Comparison of ENCODE assay signal across 25 cellular contexts in genomic region chr12:108712925-108713203, GRCh38. TPM values are rescaled to one million over a fixed set of nuclear protein-coding genes. Genes with fewer than 3 reads are reported as not detected.
DNase-seq lines count a peak whose midpoint lies in the region; ATAC-seq and TF ChIP-seq lines count a peak whose summit lies in the region.
"Had no signal": no experiment of that assay in that cellular context is flagged by ENCODE, and none has a peak within 500 bp of the region (broad histone marks: within the 10 kb centered on the region; RNA-seq: fewer than 3 reads in every experiment).

No MANE protein-coding gene starts in this region.

- TF ChIP-seq CTCF in heart right ventricle (IDR thresholded peaks at IDR 0.05) = no peak
- TF ChIP-seq CTCF in dorsolateral prefrontal cortex (IDR thresholded peaks at IDR 0.05 in 54 of 56, conservative IDR thresholded peaks at IDR 0.05 in 2 of 56; ENCODE audit: low read depth in 1 of 56, partially characterized antibody in 56 of 56) = no peak

- WGBS in heart right ventricle, 2 donors = 10 to 13% methylated on average over 2 of the region's 2 CpGs
- 14% methylated on average over 2 of the region's 2 CpGs for WGBS in right cardiac atrium

- H3K36me3 Mint-ChIP-seq in naive B cell = peaks cover 8 to 10% of the 10 kb centered on the region in 2 donors
- H3K36me3 Mint-ChIP-seq in activated CD4-positive, alpha-beta T cell treated with anti-CD3 and anti-CD28 coated beads, Interleukin-2, amount 10 ng/mL, durations not matched to agents 24 days and 14 days (ENCODE audit: low read depth) = peaks cover 6% of the 10 kb centered on the region

- H3K27me3 Mint-ChIP-seq in naive B cell = no peaks in the 10 kb centered on the region
- no peaks in the 10 kb centered on the region for H3K27me3 Mint-ChIP-seq in activated CD4-positive, alpha-beta T cell treated with anti-CD3 and anti-CD28 coated beads, Interleukin-2, amount 10 ng/mL, durations not matched to agents 24 days and 14 days
- H3K27me3 Mint-ChIP-seq: activated CD8-positive, alpha-beta T cell treated with anti-CD3 and anti-CD28 coated beads for 36 hours; activated naive CD8-positive, alpha-beta T cell treated with anti-CD3 and anti-CD28 coated beads, Interleukin-2, amount 50 U/mL, for 24 hours had no signal

- H3K4me3 Mint-ChIP-seq in naive B cell = peak overlapping the region in 5 of 8 donors; percentile 70 to 88 (median 77)
- no peak overlapping the region for H3K4me3 Mint-ChIP-seq in activated CD4-positive, alpha-beta T cell treated with anti-CD3 and anti-CD28 coated beads, Interleukin-2, amount 10 ng/mL, durations not matched to agents 24 days and 14 days
- H3K4me3 Mint-ChIP-seq: activated CD8-positive, alpha-beta T cell treated with anti-CD3 and anti-CD28 coated beads for 36 hours; activated naive CD8-positive, alpha-beta T cell treated with anti-CD3 and anti-CD28 coated beads, Interleukin-2, amount 50 U/mL, for 24 hours; neural crest cell had no signal

- ATAC-seq in heart right ventricle (no peak), right cardiac atrium (no peak), naive B cell (ENCODE audit: low read depth in 2 of 2) (no peak)
- ATAC-seq: activated CD8-positive, alpha-beta T cell treated with anti-CD3 and anti-CD28 coated beads for 36 hours; activated naive CD8-positive, alpha-beta T cell treated with anti-CD3 and anti-CD28 coated beads, Interleukin-2, amount 50 U/mL, for 24 hours; body of pancreas; foreskin keratinocyte; PC-3; stimulated activated naive CD8-positive, alpha-beta T cell treated with anti-CD3 and anti-CD28 coated beads, Interleukin-15, Interleukin-2, amounts not matched to agents 100 U/mL and 50 U/mL, for 24 hours had no signal

- H3K27ac ChIP-seq in heart right ventricle = peak overlapping the region in 6 of 10 donors; percentile 37 to 78 (median 52)
- H3K27ac ChIP-seq in right cardiac atrium (ENCODE audit: low read length) = no peak overlapping the region
- H3K27ac ChIP-seq in dorsolateral prefrontal cortex = peak overlapping the region in 4 of 59 donors; percentile 1 to 46 (median 29)
- H3K27ac ChIP-seq: foreskin keratinocyte had no signal

- no peaks in the 10 kb centered on the region for H3K9me3 ChIP-seq in heart right ventricle
- H3K9me3 ChIP-seq in right cardiac atrium (ENCODE audit: control insufficient read depth, low read length) = no peaks in the 10 kb centered on the region
- H3K9me3 ChIP-seq in adipocyte (ENCODE audit: control insufficient read depth, low read length) = no peaks in the 10 kb centered on the region
- H3K9me3 ChIP-seq: body of pancreas, tibial artery had no signal

- H3K36me3 ChIP-seq in heart right ventricle = peaks cover 0 to 17% (median 0%) of the 10 kb centered on the region in 9 donors
- H3K36me3 ChIP-seq in adipocyte (ENCODE audit: control insufficient read depth, insufficient read depth, low read length, severe bottlenecking) = peaks cover 14% of the 10 kb centered on the region

- intact Hi-C loops in heart right ventricle (cut with DNase I) = no loop called here
- intact Hi-C loops in right cardiac atrium (cut with DNase I) = no loop called here
- intact Hi-C loops in dorsolateral prefrontal cortex (cut with DNase I) = no loop called here
- intact Hi-C loops in activated CD4-positive, alpha-beta T cell treated with anti-CD3 and anti-CD28 coated beads, Interleukin-2, amount 10 ng/mL, durations not matched to agents 24 days and 14 days (cut with micrococcal nuclease) = no loop called here

- H3K4me1 Mint-ChIP-seq in naive B cell = peaks cover 39 to 58% (median 55%) of the 10 kb centered on the region in 3 donors
- H3K4me1 Mint-ChIP-seq in activated CD4-positive, alpha-beta T cell treated with anti-CD3 and anti-CD28 coated beads, Interleukin-2, amount 10 ng/mL, durations not matched to agents 24 days and 14 days = peaks cover 8% of the 10 kb centered on the region

- peak overlapping the region in 2 of 6 donors; percentile 54 to 57 for H3K27ac Mint-ChIP-seq in naive B cell
- H3K27ac Mint-ChIP-seq in activated CD4-positive, alpha-beta T cell treated with anti-CD3 and anti-CD28 coated beads, Interleukin-2, amount 10 ng/mL, durations not matched to agents 24 days and 14 days = no peak overlapping the region
- H3K27ac Mint-ChIP-seq: activated CD8-positive, alpha-beta T cell treated with anti-CD3 and anti-CD28 coated beads for 36 hours; activated naive CD8-positive, alpha-beta T cell treated with anti-CD3 and anti-CD28 coated beads, Interleukin-2, amount 50 U/mL, for 24 hours had no signal

- H3K4me1 ChIP-seq in heart right ventricle = peaks cover 0 to 91% (median 68%) of the 10 kb centered on the region in 9 donors
- H3K4me1 ChIP-seq in right cardiac atrium (ENCODE audit: control insufficient read depth, insufficient read depth, low read length) = peaks cover 16% of the 10 kb centered on the region
- H3K4me1 ChIP-seq in adipocyte (ENCODE audit: control insufficient read depth, insufficient read depth, low read length) = peaks cover 33% of the 10 kb centered on the region

- H3K9ac ChIP-seq in adipocyte (ENCODE audit: low read length) = peak overlapping the region; percentile 33

- DNase-seq in heart right ventricle (no peak), right cardiac atrium (no peak), adipocyte (ENCODE audit: low read depth) (peak; percentile 39), naive B cell (no peak), dorsolateral prefrontal cortex (no peak), RPMI8226 (no peak), NK-92 (lab: John Stamatoyannopoulos, UW; ENCODE audit: unreplicated experiment) (no peak)
- no peak for DNase-seq in activated CD4-positive, alpha-beta T cell treated with anti-CD3 and anti-CD28 coated beads, Interleukin-2, amount 10 ng/mL, durations not matched to agents 24 days and 14 days
- DNase-seq: activated CD8-positive, alpha-beta T cell treated with anti-CD3 and anti-CD28 coated beads for 36 hours; activated effector memory CD4-positive, alpha-beta T cell treated with anti-CD3 and anti-CD28 coated beads, Interleukin-2, amount 50 U/mL, for 16 hours; activated naive CD8-positive, alpha-beta T cell treated with anti-CD3 and anti-CD28 coated beads, Interleukin-2, amount 50 U/mL, for 24 hours; activated T-cell treated with anti-CD3 and anti-CD28 coated beads for 4 hours; body of pancreas; effector CD4-positive, alpha-beta T cell; foreskin keratinocyte; HCEC 1CT; hypothalamus; NCI-H1417; NCI-H2107; PC-3; stimulated activated CD4-positive, alpha-beta T cell treated with anti-CD3 and anti-CD28 coated beads, Interleukin-15, amount 100 ng/mL, for 24 hours; stimulated activated naive CD8-positive, alpha-beta T cell treated with anti-CD3 and anti-CD28 coated beads, Interleukin-15, Interleukin-2, amounts not matched to agents 100 U/mL and 50 U/mL, for 24 hours; T-helper 1 cell; tibial artery had no signal

- H3K9me3 Mint-ChIP-seq in naive B cell = no peaks in the 10 kb centered on the region
- H3K9me3 Mint-ChIP-seq in activated CD4-positive, alpha-beta T cell treated with anti-CD3 and anti-CD28 coated beads, Interleukin-2, amount 10 ng/mL, durations not matched to agents 24 days and 14 days = no peaks in the 10 kb centered on the region
- H3K9me3 Mint-ChIP-seq: activated CD8-positive, alpha-beta T cell treated with anti-CD3 and anti-CD28 coated beads for 36 hours; activated naive CD8-positive, alpha-beta T cell treated with anti-CD3 and anti-CD28 coated beads, Interleukin-2, amount 50 U/mL, for 24 hours; neural crest cell had no signal

- H3K27me3 ChIP-seq in heart right ventricle = no peaks in the 10 kb centered on the region
- no peaks in the 10 kb centered on the region for H3K27me3 ChIP-seq in right cardiac atrium (ENCODE audit: control insufficient read depth, insufficient read depth)
- no peaks in the 10 kb centered on the region for H3K27me3 ChIP-seq in adipocyte (replicated peaks; ENCODE audit: control insufficient read depth, insufficient read depth, low read length)
- no peaks in the 10 kb centered on the region for H3K27me3 ChIP-seq in dorsolateral prefrontal cortex
- H3K27me3 ChIP-seq: body of pancreas, foreskin keratinocyte, tibial artery had no signal

- H3K4me3 ChIP-seq in heart right ventricle (no peak overlapping the region), right cardiac atrium (ENCODE audit: low read length) (no peak overlapping the region), adipocyte (ENCODE audit: low read length) (no peak overlapping the region), dorsolateral prefrontal cortex (peak overlapping the region in 1 of 59 donors; percentile 12)
- H3K4me3 ChIP-seq: body of pancreas, tibial artery had no signal

RNA-seq across cellular contexts. Expression of gene CORO1C, which starts 18.5 kb away (rescaled TPM):
- 10 to 100 TPM; 50.2 to 88.6 (median 59.1) TPM for total RNA-seq in heart right ventricle
- 10 to 100 TPM; 25.5 to 34.5 TPM for polyA plus RNA-seq in heart right ventricle
- 100 to 1,000 TPM in 2 of 4 donors, 10 to 100 TPM in 2; 85.1 to 122 (median 93.6) TPM for total RNA-seq in right cardiac atrium
- polyA plus RNA-seq in right cardiac atrium = 24.8 TPM
- polyA plus RNA-seq in naive B cell (ENCODE audit: low read depth in 6 of 6) = 10 to 100 TPM; 71.0 to 84.7 (median 73.4) TPM
- total RNA-seq in dorsolateral prefrontal cortex = 100 to 1,000 TPM in 112 of 120 experiments, 10 to 100 TPM in 8; 87.2 to 202 (median 122) TPM
- 64.6 and 70.1 TPM in 2 replicates for total RNA-seq in activated CD4-positive, alpha-beta T cell treated with anti-CD3 and anti-CD28 coated beads, Interleukin-2, amount 10 ng/mL, durations not matched to agents 24 days and 14 days
